17 cellular contexts compared by ENCODE assay signal in the genomic region with DNA sequence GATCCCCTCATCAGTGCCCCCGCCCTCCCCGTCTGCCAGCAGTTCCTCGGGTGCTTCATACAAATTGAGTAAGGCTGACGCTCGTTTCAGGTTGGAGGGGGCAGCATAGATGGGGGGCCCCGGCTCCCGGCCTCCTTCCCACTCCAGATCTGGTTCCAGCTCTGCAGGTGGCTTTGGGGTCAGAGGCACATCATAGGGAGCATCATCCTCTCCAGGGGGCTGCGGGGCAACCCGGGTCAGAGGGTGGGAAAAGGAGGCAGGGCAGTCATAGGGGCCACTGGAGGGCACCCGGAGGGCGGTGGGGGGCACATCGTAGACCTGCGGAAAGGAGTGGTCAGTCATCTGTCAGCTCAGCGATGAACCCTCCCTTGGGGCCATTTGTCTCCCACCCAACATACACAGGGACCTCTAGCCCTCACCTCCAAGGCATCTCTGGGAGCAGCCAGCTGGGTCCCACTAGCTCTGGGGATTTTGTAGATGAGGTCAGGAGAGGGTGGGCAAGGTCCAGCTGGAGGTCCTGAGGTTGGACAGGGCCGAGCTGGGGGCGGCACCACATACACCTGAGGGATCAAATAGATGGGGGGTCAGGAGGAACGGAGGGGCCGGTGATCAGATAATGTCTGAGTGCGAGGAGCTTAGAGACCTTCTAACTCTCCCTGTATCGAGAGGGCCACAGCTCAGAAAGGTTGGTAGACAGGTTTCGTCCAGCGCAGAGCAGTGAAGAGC. TPM values are rescaled to one million over a fixed set of nuclear protein-coding genes. Genes with fewer than 3 reads are reported as not detected.
"Had no signal": no experiment of that assay in that cellular context is flagged by ENCODE, and none has a peak within 500 bp of the region (broad histone marks: within the 10 kb centered on the region; RNA-seq: fewer than 3 reads in every experiment).

No MANE protein-coding gene starts in this region.

- H3K4me3 Mint-ChIP-seq: activated CD8-positive, alpha-beta T cell treated with anti-CD3 and anti-CD28 coated beads, Interleukin-2, amount 10 ng/mL, durations not matched to agents 7 days and 5 days; activated T-helper 1 cell treated with anti-CD3 and anti-CD28 coated beads, Interleukin-12 subunit alpha, Interleukin-12 subunit beta, Interleukin-2, Interleukin-4 antibody, amounts not matched to agents 30 ng/mL and 10 ng/mL and 1 ng/mL, durations not matched to agents 14 hours and 24 hours and 36 hours; stimulated activated naive B cell treated with anti-CD40 and anti-IgM and Interleukin-4, amounts not matched to agents 10 μg/mL and 1 μg/mL and 100 μg/mL, for 72 hours; T-cell had no signal

- H3K9me3 Mint-ChIP-seq: activated T-helper 1 cell treated with anti-CD3 and anti-CD28 coated beads, Interleukin-12 subunit alpha, Interleukin-12 subunit beta, Interleukin-2, Interleukin-4 antibody, amounts not matched to agents 30 ng/mL and 10 ng/mL and 1 ng/mL, durations not matched to agents 14 hours and 24 hours and 36 hours; stimulated activated naive B cell treated with anti-CD40 and anti-IgM and Interleukin-4, amounts not matched to agents 10 μg/mL and 1 μg/mL and 100 μg/mL, for 72 hours; T-cell had no signal

- H3K4me1 ChIP-seq: adrenal gland had no signal

- H3K27ac Mint-ChIP-seq: activated CD8-positive, alpha-beta T cell treated with anti-CD3 and anti-CD28 coated beads, Interleukin-2, amount 10 ng/mL, durations not matched to agents 7 days and 5 days; activated T-helper 1 cell treated with anti-CD3 and anti-CD28 coated beads, Interleukin-12 subunit alpha, Interleukin-12 subunit beta, Interleukin-2, Interleukin-4 antibody, amounts not matched to agents 30 ng/mL and 10 ng/mL and 1 ng/mL, durations not matched to agents 14 hours and 24 hours and 36 hours; stimulated activated naive B cell treated with anti-CD40 and anti-IgM and Interleukin-4, amounts not matched to agents 10 μg/mL and 1 μg/mL and 100 μg/mL, for 72 hours; T-cell had no signal

- DNase-seq: activated CD4-positive, alpha-beta T cell treated with anti-CD3 and anti-CD28 coated beads for 48 hours; activated CD8-positive, alpha-beta T cell treated with anti-CD3 and anti-CD28 coated beads, Interleukin-2, amount 10 ng/mL, durations not matched to agents 7 days and 5 days; activated naive CD4-positive, alpha-beta T cell treated with anti-CD3 and anti-CD28 coated beads, Interleukin-2, amount 50 U/mL, for 16 hours; adrenal gland; esophagus squamous epithelium; foreskin fibroblast; stimulated activated CD4-positive, alpha-beta T cell treated with anti-CD3 and anti-CD28 coated beads, Interleukin-1b, Interleukin-23, amount 100 ng/mL, for 48 hours; stimulated activated naive B cell treated with anti-CD40 and anti-IgM and Interleukin-4, amounts not matched to agents 10 μg/mL and 1 μg/mL and 100 μg/mL, for 72 hours; T-cell; T1000 had no signal

- H3K4me3 ChIP-seq: adrenal gland, esophagus squamous epithelium, right atrium auricular region, thoracic aorta had no signal

- H3K27me3 ChIP-seq: right atrium auricular region had no signal

- H3K9me3 ChIP-seq: adrenal gland, esophagus squamous epithelium, right atrium auricular region, thoracic aorta had no signal

- FAIRE-seq: urothelium cell line had no signal

- H3K27ac ChIP-seq: adrenal gland had no signal

- H3K4me1 Mint-ChIP-seq: stimulated activated naive B cell treated with anti-CD40 and anti-IgM and Interleukin-4, amounts not matched to agents 10 μg/mL and 1 μg/mL and 100 μg/mL, for 72 hours had no signal

- H3K36me3 Mint-ChIP-seq: stimulated activated naive B cell treated with anti-CD40 and anti-IgM and Interleukin-4, amounts not matched to agents 10 μg/mL and 1 μg/mL and 100 μg/mL, for 72 hours; T-cell had no signal

- H3K36me3 ChIP-seq: adrenal gland had no signal

- ATAC-seq: activated CD8-positive, alpha-beta T cell treated with anti-CD3 and anti-CD28 coated beads, Interleukin-2, amount 10 ng/mL, durations not matched to agents 7 days and 5 days; stimulated activated naive B cell treated with anti-CD40 and anti-IgM and Interleukin-4, amounts not matched to agents 10 μg/mL and 1 μg/mL and 100 μg/mL, for 72 hours; T-cell had no signal

RNA-seq across cellular contexts. Expression of gene EFS, which starts 5.1 kb away (rescaled TPM):
- total RNA-seq: activated CD8-positive, alpha-beta T cell treated with anti-CD3 and anti-CD28 coated beads, Interleukin-2, amount 10 ng/mL, durations not matched to agents 7 days and 5 days; activated T-helper 1 cell treated with anti-CD3 and anti-CD28 coated beads, Interleukin-12 subunit alpha, Interleukin-12 subunit beta, Interleukin-2, Interleukin-4 antibody, amounts not matched to agents 30 ng/mL and 10 ng/mL and 1 ng/mL, durations not matched to agents 14 hours and 24 hours and 36 hours; dermis microvascular lymphatic vessel endothelial cell; lung microvascular endothelial cell; SK-MEL-5 had no signal

RNA-seq across cellular contexts. Expression of gene IL25, which starts 12.7 kb away (rescaled TPM):
- total RNA-seq: activated CD8-positive, alpha-beta T cell treated with anti-CD3 and anti-CD28 coated beads, Interleukin-2, amount 10 ng/mL, durations not matched to agents 7 days and 5 days; activated T-helper 1 cell treated with anti-CD3 and anti-CD28 coated beads, Interleukin-12 subunit alpha, Interleukin-12 subunit beta, Interleukin-2, Interleukin-4 antibody, amounts not matched to agents 30 ng/mL and 10 ng/mL and 1 ng/mL, durations not matched to agents 14 hours and 24 hours and 36 hours; adrenal gland; dermis microvascular lymphatic vessel endothelial cell; esophagus squamous epithelium; lung microvascular endothelial cell; right atrium auricular region; SK-MEL-5; T-cell; thoracic aorta had no signal

RNA-seq across cellular contexts. Expression of gene CMTM5, which starts 17.0 kb away (rescaled TPM):
- total RNA-seq: activated CD8-positive, alpha-beta T cell treated with anti-CD3 and anti-CD28 coated beads, Interleukin-2, amount 10 ng/mL, durations not matched to agents 7 days and 5 days; activated T-helper 1 cell treated with anti-CD3 and anti-CD28 coated beads, Interleukin-12 subunit alpha, Interleukin-12 subunit beta, Interleukin-2, Interleukin-4 antibody, amounts not matched to agents 30 ng/mL and 10 ng/mL and 1 ng/mL, durations not matched to agents 14 hours and 24 hours and 36 hours; dermis microvascular lymphatic vessel endothelial cell; esophagus squamous epithelium; lung microvascular endothelial cell; right atrium auricular region; SK-MEL-5; T-cell had no signal
